In genomic region chr6:149895048-149895581, GRCh38 we compare ENCODE assay signal across 12 cellular contexts. TPM values are rescaled to one million over a fixed set of nuclear protein-coding genes. Genes with fewer than 3 reads are reported as not detected.
A peak's percentile ranks its signal among the peaks of the same experiment; 100 is the strongest.
DNase-seq lines count a peak whose midpoint lies in the region; ATAC-seq, FAIRE-seq and TF ChIP-seq lines count a peak whose summit lies in the region.
"Not testable (repeated sequence)": the region's sequence is repeated elsewhere in the genome, so short reads cannot be mapped to it uniquely, and the experiment has no call there.
"Had no signal": no experiment of that assay in that cellular context is flagged by ENCODE, and none has a peak within 500 bp of the region (broad histone marks: within the 10 kb centered on the region; RNA-seq: fewer than 3 reads in every experiment).

No MANE protein-coding gene starts in this region.

- H3K27me3 ChIP-seq in bronchial epithelial cell (ENCODE audit: control insufficient read depth, insufficient read depth, low read length); foreskin keratinocyte; liver (ENCODE audit: control insufficient read depth in 4 of 4, insufficient read depth in 4 of 4, low read length in 3 of 4); psoas muscle (ENCODE audit: insufficient read depth in 3 of 3, low read length in 2 of 3): not testable (repeated sequence)

- intact Hi-C loops in psoas muscle (cut with DNase I): loop anchor here (5.0 to 10.0 kb wide), 2 partner anchors 48 to 50 kb away; no protein-coding TSS in a partner anchor

- WGBS in liver: 66% methylated on average over 7 of the region's 7 CpGs
- WGBS in psoas muscle, 3 donors: 22 to 30% (median 24%) methylated on average over 7 of the region's 7 CpGs

- TF ChIP-seq CTCF in bronchial epithelial cell (IDR thresholded peaks at IDR 0.05; ENCODE audit: insufficient read depth, low read length, severe bottlenecking) (peak; percentile 15), foreskin keratinocyte (conservative IDR thresholded peaks at IDR 0.05) (peak; percentile 10), psoas muscle (IDR thresholded peaks at IDR 0.05) (peak; percentile 23)
- not testable (repeated sequence) for TF ChIP-seq CTCF in liver (IDR thresholded peaks at IDR 0.05; ENCODE audit: low read depth, low read length, missing input control)

- TF ChIP-seq RAD21 in liver (IDR thresholded peaks at IDR 0.05): not testable (repeated sequence)

- not testable (repeated sequence) for H3K4me3 ChIP-seq in bronchial epithelial cell (ENCODE audit: low read depth, low read length); liver (ENCODE audit: low read depth in 1 of 3, low read length in 3 of 3)
- H3K4me3 ChIP-seq in psoas muscle: peak overlapping the region; percentile 19

- not testable (repeated sequence) for H3K9ac ChIP-seq in liver (ENCODE audit: low read depth in 1 of 2, low read length in 2 of 2)

- DNase-seq in ELF-1 (ENCODE audit: low read depth, low spot score) (peak; percentile 24), M059J (ENCODE audit: low read depth) (peak; percentile 90), SW480 (ENCODE audit: low spot score) (peak; percentile 11), bronchial epithelial cell (ENCODE audit: low read depth) (peak; percentile 66), psoas muscle (peak; percentile 66 to 81), ureter (ENCODE audit: low spot score) (peak; percentile 82)
- DNase-seq in foreskin keratinocyte: not testable (repeated sequence)

- not testable (repeated sequence) for ATAC-seq in foreskin keratinocyte
- peak; percentile 40 to 63 (median 52) for ATAC-seq in psoas muscle

- H3K4me1 ChIP-seq in foreskin keratinocyte: peaks cover 38% of the 10 kb centered on the region
- H3K4me1 ChIP-seq in liver (ENCODE audit: control insufficient read depth in 4 of 4, insufficient read depth in 4 of 4, low read length in 3 of 4): peaks cover 3 to 11% (median 7%) of the 10 kb centered on the region in 4 donors
- H3K4me1 ChIP-seq in psoas muscle: peaks cover 47% of the 10 kb centered on the region

- H3K36me3 ChIP-seq in bronchial epithelial cell (ENCODE audit: control insufficient read depth, insufficient read depth, low read length); liver (ENCODE audit: control insufficient read depth in 4 of 4, insufficient read depth in 3 of 4, low read depth in 1 of 4, low read length in 3 of 4); psoas muscle (ENCODE audit: insufficient read depth in 1 of 2, low read depth in 1 of 2): not testable (repeated sequence)

- FAIRE-seq in bronchial epithelial cell (lab: Jason Lieb, UNC): not testable (repeated sequence)

- H3K9me3 ChIP-seq in liver (ENCODE audit: control insufficient read depth in 4 of 4, low read length in 3 of 4); psoas muscle: not testable (repeated sequence)

- H3K27ac ChIP-seq in foreskin keratinocyte; liver (ENCODE audit: low read depth in 1 of 2, low read length in 2 of 2): not testable (repeated sequence)
- peak overlapping the region; percentile 88 for H3K27ac ChIP-seq in psoas muscle

TF ChIP-seq in liver, 16 proteins besides CTCF, POLR2A, EP300 and RAD21:
- peak; percentile 38 for TF ChIP-seq NR2F2 (IDR thresholded peaks at IDR 0.05)
- TF ChIP-seq SP1 (IDR thresholded peaks at IDR 0.05): peak; percentile 8

RNA-seq across cellular contexts. Expression of gene RAET1E, which starts 2.8 kb away (rescaled TPM):
- 1.5 and 2.7 TPM in 2 replicates for total RNA-seq in M059J (2014; rRNA removed; shearing (Covaris generic))
- total RNA-seq in bronchial epithelial cell: 19.0 and 35.1 TPM in 2 replicates
- total RNA-seq in foreskin keratinocyte: 1.1 and 1.5 TPM in 2 replicates
- 0.97 and 1.1 TPM in 2 replicates for polyA plus RNA-seq in foreskin keratinocyte
- total RNA-seq in liver: not detected
- polyA plus RNA-seq in liver: not detected
- total RNA-seq in psoas muscle: 1 to 10 TPM; 1.4 to 6.2 (median 3.9) TPM
- 10 to 100 TPM in 1 of 3 donors, under 1 TPM in 2; 0.04 to 17.2 (median 0.31) TPM for polyA plus RNA-seq in psoas muscle
- total RNA-seq in ureter: 5.5 TPM
- total RNA-seq: activated CD4-positive, alpha-beta memory T cell treated with anti-CD3 and anti-CD28 coated beads for 36 hours; cardiac muscle cell; OCI-LY7; T-helper 2 cell treated with Interferon-gamma antibody and Interleukin-4, amounts not matched to agents 100 ng/mL and 5 ng/mL, for 36 hours had no signal
- polyA plus RNA-seq: cardiac muscle cell had no signal

RNA-seq across cellular contexts. Expression of gene RAET1G, which starts 27.8 kb away (rescaled TPM):
- 19.7 and 20.6 TPM in 2 replicates for total RNA-seq in M059J (2014; rRNA removed; shearing (Covaris generic))
- total RNA-seq in bronchial epithelial cell: 26.6 and 45.0 TPM in 2 replicates
- total RNA-seq in foreskin keratinocyte: 1.0 and 1.2 TPM in 2 replicates
- 1.1 and 1.8 TPM in 2 replicates for polyA plus RNA-seq in foreskin keratinocyte
- not detected for total RNA-seq in liver
- polyA plus RNA-seq in liver: not detected
- total RNA-seq in psoas muscle: 1 to 10 TPM in 1 of 4 donors, under 1 TPM in 2, not detected in 1; 0.40 to 1.1 (median 0.64) TPM
- under 1 TPM; 0.04 to 0.73 (median 0.24) TPM for polyA plus RNA-seq in psoas muscle
- total RNA-seq in ureter: 5.2 TPM
- total RNA-seq: activated CD4-positive, alpha-beta memory T cell treated with anti-CD3 and anti-CD28 coated beads for 36 hours; cardiac muscle cell; OCI-LY7; T-helper 2 cell treated with Interferon-gamma antibody and Interleukin-4, amounts not matched to agents 100 ng/mL and 5 ng/mL, for 36 hours had no signal
- polyA plus RNA-seq: cardiac muscle cell had no signal

RNA-seq across cellular contexts. Expression of gene LRP11, which starts 31.0 kb away (rescaled TPM):
- total RNA-seq in M059J (2014; rRNA removed; shearing (Covaris generic)): 65.9 and 92.0 TPM in 2 replicates
- total RNA-seq in bronchial epithelial cell (108 and 129 TPM in 2 replicates), foreskin keratinocyte (42.0 and 42.6 TPM in 2 replicates), liver (10 to 100 TPM in 1 of 2 donors, 1 to 10 TPM in 1; 7.2 to 13.3 TPM), psoas muscle (10 to 100 TPM in 2 of 4 donors, 1 to 10 TPM in 2; 7.9 to 29.6 (median 10.2) TPM), ureter (73.6 TPM)
- polyA plus RNA-seq in foreskin keratinocyte (15.5 and 18.8 TPM in 2 replicates), liver (1 to 10 TPM; 3.4 to 4.8 TPM), psoas muscle (1 to 10 TPM; 1.6 to 3.2 (median 2.5) TPM)

RNA-seq across cellular contexts. Expression of gene ULBP2, which starts 46.7 kb away (rescaled TPM):
- 75.7 and 88.8 TPM in 2 replicates for total RNA-seq in M059J (2014; rRNA removed; shearing (Covaris generic))
- 2.4 and 12.2 TPM in 2 replicates for total RNA-seq in bronchial epithelial cell
- total RNA-seq in foreskin keratinocyte: 8.3 and 10.6 TPM in 2 replicates
- 9.8 and 9.9 TPM in 2 replicates for polyA plus RNA-seq in foreskin keratinocyte
- total RNA-seq in liver: under 1 TPM; 0.14 to 0.25 TPM
- polyA plus RNA-seq in liver: under 1 TPM; 0.15 to 0.27 TPM
- under 1 TPM in 3 of 4 donors, not detected in 1; 0.25 to 0.75 (median 0.69) TPM for total RNA-seq in psoas muscle
- under 1 TPM; 0.17 to 0.81 (median 0.59) TPM for polyA plus RNA-seq in psoas muscle
- 3.0 TPM for total RNA-seq in ureter
- total RNA-seq: cardiac muscle cell had no signal
- polyA plus RNA-seq: cardiac muscle cell had no signal
